Comparison of ENCODE assay signal across 21 cellular contexts in the genomic region with DNA sequence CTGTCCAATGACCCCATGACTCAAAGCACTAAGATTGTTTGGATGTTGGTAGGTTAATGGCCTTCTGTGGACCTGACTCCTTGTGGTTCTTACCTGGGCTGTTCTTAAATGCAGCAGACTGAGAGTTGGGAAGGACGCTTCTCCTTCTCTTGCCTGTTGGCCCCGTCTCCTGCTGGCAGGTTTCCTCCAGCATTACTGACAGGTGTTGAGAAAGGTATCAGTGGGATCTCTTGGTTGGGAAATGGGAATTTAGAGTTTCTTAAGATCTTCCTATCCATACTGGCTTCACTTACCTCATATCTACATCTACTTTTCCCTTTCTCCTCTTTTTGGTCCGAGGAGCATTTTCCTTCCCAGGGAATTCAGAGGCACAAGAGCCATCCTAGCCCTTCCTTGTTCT. TPM values are rescaled to one million over a fixed set of nuclear protein-coding genes. Genes with fewer than 3 reads are reported as not detected.
DNase-seq lines count a peak whose midpoint lies in the region; ATAC-seq and TF ChIP-seq lines count a peak whose summit lies in the region.
"Had no signal": no experiment of that assay in that cellular context is flagged by ENCODE, and none has a peak within 500 bp of the region (broad histone marks: within the 10 kb centered on the region; RNA-seq: fewer than 3 reads in every experiment).

No MANE protein-coding gene starts in this region.

- ATAC-seq in activated CD4-positive, alpha-beta T cell treated with anti-CD3 and anti-CD28 coated beads for 36 hours: no peak
- no peak for ATAC-seq in CD4-positive, CD25-positive, alpha-beta regulatory T cell (ENCODE audit: low read depth in 2 of 2)
- ATAC-seq in central memory CD8-positive, alpha-beta T cell (replicated peaks; ENCODE audit: extremely low read depth, poor library complexity, severe bottlenecking): no peak
- ATAC-seq: HCT116, Panc1 had no signal

- TF ChIP-seq CTCF in neutrophil (IDR thresholded peaks at IDR 0.05): no peak

- H3K27ac ChIP-seq in CD4-positive, CD25-positive, alpha-beta regulatory T cell (ENCODE audit: insufficient read depth, low read length, poor library complexity, severe bottlenecking): no peak overlapping the region
- H3K27ac ChIP-seq in neutrophil: peak overlapping the region; percentile 74
- H3K27ac ChIP-seq: 22Rv1, C4-2B had no signal

- H3K4me3 ChIP-seq in CD4-positive, CD25-positive, alpha-beta regulatory T cell (ENCODE audit: low read depth, low read length): no peak overlapping the region
- no peak overlapping the region for H3K4me3 ChIP-seq in neutrophil (ENCODE audit: low read depth in 1 of 2, low read length in 1 of 2)

- no peaks in the 10 kb centered on the region for H3K9me3 ChIP-seq in CD4-positive, CD25-positive, alpha-beta regulatory T cell (ENCODE audit: control insufficient read depth in 2 of 2, low read length in 2 of 2)
- H3K9me3 ChIP-seq in neutrophil: no peaks in the 10 kb centered on the region

- H3K4me3 Mint-ChIP-seq in activated CD4-positive, alpha-beta T cell treated with anti-CD3 and anti-CD28 coated beads for 36 hours: no peak overlapping the region
- H3K4me3 Mint-ChIP-seq in CD4-positive, CD25-positive, alpha-beta regulatory T cell: no peak overlapping the region
- no peak overlapping the region for H3K4me3 Mint-ChIP-seq in central memory CD8-positive, alpha-beta T cell

- POLR2A ChIA-PET in activated CD4-positive, alpha-beta T cell treated with anti-CD3 and anti-CD28 coated beads for 36 hours (lab: Charles Lee): no interaction called here

- H3K27me3 Mint-ChIP-seq in activated CD4-positive, alpha-beta T cell treated with anti-CD3 and anti-CD28 coated beads for 36 hours: no peaks in the 10 kb centered on the region
- H3K27me3 Mint-ChIP-seq in CD4-positive, CD25-positive, alpha-beta regulatory T cell: no peaks in the 10 kb centered on the region
- H3K27me3 Mint-ChIP-seq in central memory CD8-positive, alpha-beta T cell: no peaks in the 10 kb centered on the region

- H3K9me3 Mint-ChIP-seq in activated CD4-positive, alpha-beta T cell treated with anti-CD3 and anti-CD28 coated beads for 36 hours (ENCODE audit: low read depth): no peaks in the 10 kb centered on the region
- no peaks in the 10 kb centered on the region for H3K9me3 Mint-ChIP-seq in CD4-positive, CD25-positive, alpha-beta regulatory T cell
- H3K9me3 Mint-ChIP-seq in central memory CD8-positive, alpha-beta T cell: no peaks in the 10 kb centered on the region

- DNase-seq in activated CD4-positive, alpha-beta T cell treated with anti-CD3 and anti-CD28 coated beads for 36 hours: no peak
- DNase-seq in activated CD4-positive, alpha-beta T cell treated with anti-CD3 and anti-CD28 coated beads for 1 hour: no peak
- no peak for DNase-seq in CD4-positive, CD25-positive, alpha-beta regulatory T cell
- no peak for DNase-seq in central memory CD8-positive, alpha-beta T cell (ENCODE audit: low spot score in 2 of 2)
- DNase-seq in posterior vena cava (ENCODE audit: low spot score) (no peak), AML-193 (lab: John Stamatoyannopoulos, UW) (no peak)
- DNase-seq in stimulated activated CD4-positive, alpha-beta T cell treated with anti-CD3 and anti-CD28 coated beads, Interleukin-15, amount 100 ng/mL, for 24 hours: no peak
- DNase-seq: ACHN, EL, GF-D8, Karpas-422, NCI-H1694, NCI-H2081, NCI-H2171, NCI-H524 treated with DMSO at 0.1 percent for 48 hours, NCI-H82 had no signal

- H3K36me3 ChIP-seq in CD4-positive, CD25-positive, alpha-beta regulatory T cell (ENCODE audit: control insufficient read depth, insufficient read depth, low read length): peaks cover 10% of the 10 kb centered on the region
- H3K36me3 ChIP-seq in neutrophil: peaks cover 18% of the 10 kb centered on the region

- CTCF ChIA-PET in activated CD4-positive, alpha-beta T cell treated with anti-CD3 and anti-CD28 coated beads for 36 hours (lab: Charles Lee): interaction anchor here (0.7 to 1.2 kb wide), 2 partner anchors 9 to 146 kb away, joined by 3 read pairs; no protein-coding TSS in a partner anchor

- H3K27me3 ChIP-seq in CD4-positive, CD25-positive, alpha-beta regulatory T cell (ENCODE audit: control insufficient read depth, insufficient read depth, low read length): no peaks in the 10 kb centered on the region
- no peaks in the 10 kb centered on the region for H3K27me3 ChIP-seq in neutrophil

- no peaks in the 10 kb centered on the region for H3K4me1 ChIP-seq in CD4-positive, CD25-positive, alpha-beta regulatory T cell (ENCODE audit: control insufficient read depth, insufficient read depth, low read length, poor library complexity, severe bottlenecking)
- H3K4me1 ChIP-seq in neutrophil (ENCODE audit: control insufficient read depth in 1 of 2, insufficient read depth in 1 of 2, low read depth in 1 of 2, low read length in 1 of 2): peaks cover 27 to 46% of the 10 kb centered on the region in 2 experiments

- H3K27ac Mint-ChIP-seq in activated CD4-positive, alpha-beta T cell treated with anti-CD3 and anti-CD28 coated beads for 36 hours: peak overlapping the region; percentile 3
- H3K27ac Mint-ChIP-seq in CD4-positive, CD25-positive, alpha-beta regulatory T cell: peak overlapping the region in 2 of 3 donors; percentile 84 to 94
- peak overlapping the region; percentile 33 for H3K27ac Mint-ChIP-seq in central memory CD8-positive, alpha-beta T cell (ENCODE audit: low read depth)

- intact Hi-C loops in activated CD4-positive, alpha-beta T cell treated with anti-CD3 and anti-CD28 coated beads for 36 hours (cut with DNase I, micrococcal nuclease): no loop called here
- intact Hi-C loops in posterior vena cava (cut with DNase I): no loop called here

- peaks cover 9% of the 10 kb centered on the region for H3K36me3 Mint-ChIP-seq in activated CD4-positive, alpha-beta T cell treated with anti-CD3 and anti-CD28 coated beads for 36 hours (ENCODE audit: low read depth)
- H3K36me3 Mint-ChIP-seq in CD4-positive, CD25-positive, alpha-beta regulatory T cell: peaks cover 9% of the 10 kb centered on the region
- H3K36me3 Mint-ChIP-seq in central memory CD8-positive, alpha-beta T cell (ENCODE audit: insufficient read depth): peaks cover 6% of the 10 kb centered on the region

- H3K4me1 Mint-ChIP-seq in activated CD4-positive, alpha-beta T cell treated with anti-CD3 and anti-CD28 coated beads for 36 hours: peaks cover 59% of the 10 kb centered on the region
- peaks cover 24 to 64% (median 41%) of the 10 kb centered on the region in 4 donors for H3K4me1 Mint-ChIP-seq in CD4-positive, CD25-positive, alpha-beta regulatory T cell
- peaks cover 52% of the 10 kb centered on the region for H3K4me1 Mint-ChIP-seq in central memory CD8-positive, alpha-beta T cell

RNA-seq across cellular contexts. Expression of gene TET3, which starts 57.9 kb away (rescaled TPM):
- 10 to 100 TPM; 15.0 to 17.3 TPM for total RNA-seq in activated CD4-positive, alpha-beta T cell treated with anti-CD3 and anti-CD28 coated beads for 36 hours
- total RNA-seq in CD4-positive, CD25-positive, alpha-beta regulatory T cell: 26.3 TPM
- under 1 TPM; 0.22 to 0.30 (median 0.26) TPM for polyA plus RNA-seq in CD4-positive, CD25-positive, alpha-beta regulatory T cell
- total RNA-seq in posterior vena cava: 1 to 10 TPM; 6.6 to 8.5 TPM

Comparison
In these comparisons a context has a peak if more than half of its experiments do, and no peak if none do; other contexts are left out.
1. H3K27ac Mint-ChIP-seq: peak in every context shown above with its lines; median percentile 89 in CD4-positive, CD25-positive, alpha-beta regulatory T cell; 33 in central memory CD8-positive, alpha-beta T cell; 3 in activated CD4-positive, alpha-beta T cell treated with anti-CD3 and anti-CD28 coated beads for 36 hours.